ENCODE assay signal across 10 cellular contexts in the genomic region with DNA sequence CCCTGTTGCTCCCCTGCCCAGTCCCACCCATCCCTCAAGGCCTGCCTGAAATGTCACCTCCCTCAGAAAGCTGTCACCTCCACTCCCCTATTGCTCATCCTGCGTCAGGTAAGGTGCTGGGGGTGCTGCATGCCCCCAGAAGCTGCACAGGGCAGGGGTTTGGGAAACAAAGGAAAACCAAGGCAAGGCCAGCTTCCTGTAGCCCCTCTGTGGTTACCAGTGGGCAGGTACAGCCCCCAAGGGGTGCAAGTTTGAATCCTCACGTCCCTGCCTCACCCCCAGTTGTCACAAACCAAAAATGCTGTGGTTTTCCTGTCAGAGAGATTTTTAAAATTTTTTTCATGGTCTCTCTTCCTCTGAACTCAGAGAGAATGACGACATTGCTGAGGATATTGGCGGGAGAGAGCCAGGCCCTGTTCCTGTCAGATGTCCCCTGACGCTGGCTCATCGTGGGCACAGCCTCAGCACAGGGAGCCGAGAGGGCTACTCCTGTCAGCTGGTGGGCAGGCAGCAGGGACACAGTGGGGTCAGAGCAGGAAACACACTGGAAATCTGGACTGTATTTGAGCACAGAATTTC. TPM values are rescaled to one million over a fixed set of nuclear protein-coding genes. Genes with fewer than 3 reads are reported as not detected.
A peak's percentile ranks its signal among the peaks of the same experiment; 100 is the strongest.
DNase-seq lines count a peak whose midpoint lies in the region; ATAC-seq, FAIRE-seq and TF ChIP-seq lines count a peak whose summit lies in the region.
"Had no signal": no experiment of that assay in that cellular context is flagged by ENCODE, and none has a peak within 500 bp of the region (broad histone marks: within the 10 kb centered on the region; RNA-seq: fewer than 3 reads in every experiment).

No MANE protein-coding gene starts in this region.

- H3K27me3 ChIP-seq in heart left ventricle (no peaks in the 10 kb centered on the region), endothelial cell of umbilical vein (ENCODE audit: control insufficient read depth in 2 of 2, insufficient read depth in 2 of 2, low read length in 2 of 2) (no peaks in the 10 kb centered on the region), stomach (peaks cover 0 to 9% (median 4%) of the 10 kb centered on the region in 3 donors)

- peaks cover 0 to 63% (median 12%) of the 10 kb centered on the region in 12 donors for H3K4me1 ChIP-seq in heart left ventricle
- H3K4me1 ChIP-seq in endothelial cell of umbilical vein (ENCODE audit: control insufficient read depth, extremely low read depth, insufficient read depth, low read length), result peaks cover 8% of the 10 kb centered on the region
- H3K4me1 ChIP-seq in stomach, result peaks cover 0 to 39% (median 4%) of the 10 kb centered on the region in 4 donors

- intact Hi-C loops in heart left ventricle (cut with DNase I), result loop anchor here (2.0 to 10.0 kb wide), 6 partner anchors 50 to 525 kb away; no protein-coding TSS in a partner anchor
- intact Hi-C loops in Right ventricle myocardium inferior (cut with DNase I), result no loop called here
- intact Hi-C loops in endothelial cell of umbilical vein (cut with micrococcal nuclease), result loop anchor here (5.0 kb wide), 3 partner anchors 165 to 830 kb away; no protein-coding TSS in a partner anchor
- intact Hi-C loops in stomach (cut with DNase I; ENCODE audit: low total_unique reads), result no loop called here

- H3K4me3 ChIP-seq in heart left ventricle, result no peak overlapping the region
- H3K4me3 ChIP-seq in endothelial cell of umbilical vein (replicated peaks in 1 of 3; ENCODE audit: insufficient read depth in 1 of 3, low read depth in 1 of 3, low read length in 3 of 3), result no peak overlapping the region
- no peak overlapping the region for H3K4me3 ChIP-seq in stomach

- dilution Hi-C loops in endothelial cell of umbilical vein (cut with MboI; ENCODE audit: extremely low pct_ligation_motif_present, low sequenced_read_pairs), result no loop called here

- peak overlapping the region; percentile 1 for H3K9ac ChIP-seq in endothelial cell of umbilical vein (replicated peaks; ENCODE audit: extremely low read depth, insufficient read depth, low read length)

- H3K36me3 ChIP-seq in heart left ventricle (peaks cover 0 to 15% (median 0%) of the 10 kb centered on the region in 9 donors), endothelial cell of umbilical vein (ENCODE audit: control insufficient read depth in 2 of 2, extremely low read depth in 1 of 2, insufficient read depth in 2 of 2, low read length in 2 of 2) (no peaks in the 10 kb centered on the region), stomach (peaks cover 0 to 5% (median 0%) of the 10 kb centered on the region in 4 donors)

- no peaks in the 10 kb centered on the region for H3K9me1 ChIP-seq in endothelial cell of umbilical vein (replicated peaks; ENCODE audit: control insufficient read depth, extremely low read depth, insufficient read depth, low read length)

- TF ChIP-seq POLR2A in heart left ventricle (IDR thresholded peaks at IDR 0.05), result no peak
- no peak for TF ChIP-seq POLR2A in endothelial cell of umbilical vein (IDR thresholded peaks at IDR 0.05; ENCODE audit: low read depth, low read length)
- no peak for TF ChIP-seq POLR2A in stomach (IDR thresholded peaks at IDR 0.05)

- no peak overlapping the region for H3K4me2 ChIP-seq in endothelial cell of umbilical vein (ENCODE audit: insufficient read depth, low read length)

- peak; percentile 17 to 60 (median 53) for DNase-seq in heart left ventricle
- no peak for DNase-seq in Right ventricle myocardium inferior (ENCODE audit: missing footprints)
- peak; percentile 30 for DNase-seq in UCSD-AML1 (lab: John Stamatoyannopoulos, UW; ENCODE audit: unreplicated experiment)
- no peak for DNase-seq in endothelial cell of umbilical vein (ENCODE audit: low read depth, low spot score)
- DNase-seq in stomach, result no peak
- no peak for DNase-seq in omental fat pad (ENCODE audit: low spot score)
- DNase-seq: COR-L47 had no signal

- H3K27ac ChIP-seq in heart left ventricle, result peak overlapping the region in 4 of 12 donors; percentile 14 to 69 (median 24)
- no peak overlapping the region for H3K27ac ChIP-seq in endothelial cell of umbilical vein (ENCODE audit: insufficient read depth, low read depth, low read length)
- H3K27ac ChIP-seq in stomach, result peak overlapping the region in 3 of 5 donors; percentile 20 to 46 (median 25)

- H2AFZ ChIP-seq in endothelial cell of umbilical vein (ENCODE audit: low read depth, low read length), result peak overlapping the region; percentile 10

- H3K9me3 ChIP-seq in heart left ventricle (no peaks in the 10 kb centered on the region), endothelial cell of umbilical vein (replicated peaks; ENCODE audit: control insufficient read depth, insufficient read depth, low read length) (no peaks in the 10 kb centered on the region), stomach (no peaks in the 10 kb centered on the region)

- peak; percentile 18 for FAIRE-seq in endothelial cell of umbilical vein (lab: Jason Lieb, UNC)
- FAIRE-seq: islet of Langerhans had no signal

- no peaks in the 10 kb centered on the region for H3K79me2 ChIP-seq in endothelial cell of umbilical vein (ENCODE audit: control insufficient read depth, insufficient read depth, low read length)

- ATAC-seq in heart left ventricle (peak in 2 of 4 donors; percentile 55 to 81), Right ventricle myocardium inferior (no peak), GM21381 (IDR thresholded peaks at IDR 0.05; ENCODE audit: unreplicated experiment) (no peak), GM21515 (IDR thresholded peaks at IDR 0.05; ENCODE audit: unreplicated experiment) (no peak), omental fat pad (ENCODE audit: low FRiP score) (no peak)

- H4K20me1 ChIP-seq in endothelial cell of umbilical vein (replicated peaks; ENCODE audit: control insufficient read depth, extremely low read depth, insufficient read depth, low read length), result no peaks in the 10 kb centered on the region

- WGBS in heart left ventricle, 4 donors, result 48 to 61% (median 57%) methylated on average over 4 to 7 of the region's 7 CpGs
- WGBS in stomach, 5 donors, result 62 to 81% (median 75%) methylated on average over 7 of the region's 7 CpGs

- BruUV-seq in endothelial cell of umbilical vein (replicated peaks; lab: Mats Ljungman, UMichigan), result no TSS peak

- no peak for TF ChIP-seq EP300 in stomach (IDR thresholded peaks at IDR 0.05)

- TF ChIP-seq CTCF in heart left ventricle (IDR thresholded peaks at IDR 0.05) (no peak), endothelial cell of umbilical vein (IDR thresholded peaks at IDR 0.05; ENCODE audit: extremely low read depth in 1 of 2, insufficient read depth in 1 of 2, low read depth in 1 of 2, low read length in 2 of 2) (no peak), stomach (IDR thresholded peaks at IDR 0.05) (no peak), omental fat pad (IDR thresholded peaks at IDR 0.05) (no peak)

- POLR2A ChIA-PET in endothelial cell of umbilical vein (lab: Charles Lee), result no interaction called here

- CTCF ChIA-PET in endothelial cell of umbilical vein (lab: Charles Lee), result interaction anchor here (0.6 to 4.3 kb wide), 7 partner anchors 11 to 522 kb away, joined by 3 to 45 read pairs (median 3); no protein-coding TSS in a partner anchor

TF ChIP-seq in endothelial cell of umbilical vein, 7 proteins besides CTCF, POLR2A, EP300 and RAD21:
- TF ChIP-seq POLR2AphosphoS5 (IDR thresholded peaks at IDR 0.05; ENCODE audit: insufficient read depth, low read depth, low read length), result no peak

RNA-seq across cellular contexts. Expression of a gene that starts 27.0 kb away (rescaled TPM):
- 10 to 100 TPM in 2 of 9 donors, 1 to 10 TPM in 7; 1.3 to 17.2 (median 2.9) TPM for total RNA-seq in heart left ventricle
- 1 to 10 TPM; 2.9 to 3.2 TPM for polyA plus RNA-seq in heart left ventricle
- total RNA-seq in Right ventricle myocardium inferior, result 4.5 TPM
- not detected in 2 replicates for total RNA-seq in endothelial cell of umbilical vein
- not detected in 2 replicates for polyA plus RNA-seq in endothelial cell of umbilical vein
- polyA plus RNA-seq in endothelial cell of umbilical vein (2011; cell fraction: cytosol; rRNA removed), result not detected in 2 replicates
- polyA plus RNA-seq in endothelial cell of umbilical vein (2011; cell fraction: nucleus; rRNA removed), result 0.11 TPM in 1 of 2 replicates, not detected in the other
- not detected in 2 replicates for polyA plus RNA-seq in endothelial cell of umbilical vein (2012)
- polyA minus RNA-seq in endothelial cell of umbilical vein, result not detected in 2 replicates
- not detected for polyA minus RNA-seq in endothelial cell of umbilical vein (2011; cell fraction: cytosol; rRNA and poly(A)+ RNA removed)
- polyA minus RNA-seq in endothelial cell of umbilical vein (2011; cell fraction: nucleus; rRNA and poly(A)+ RNA removed), result not detected in 2 replicates
- 10 to 100 TPM in 3 of 5 donors, 1 to 10 TPM in 1, under 1 TPM in 1; 0.29 to 75.4 (median 10.1) TPM for total RNA-seq in stomach
- 1 to 10 TPM; 3.1 to 6.6 (median 4.2) TPM for polyA plus RNA-seq in stomach
- total RNA-seq in omental fat pad, result 10 to 100 TPM in 3 of 4 donors, 1 to 10 TPM in 1; 6.3 to 38.5 (median 15.1) TPM

RNA-seq across cellular contexts. Expression of a gene that starts 49.0 kb away (rescaled TPM):
- total RNA-seq in heart left ventricle (100 to 1,000 TPM in 8 of 9 donors, 10 to 100 TPM in 1; 90.4 to 218 (median 133) TPM), Right ventricle myocardium inferior (98.3 TPM), endothelial cell of umbilical vein (202 and 215 TPM in 2 replicates), stomach (100 to 1,000 TPM in 3 of 5 donors, 10 to 100 TPM in 2; 42.9 to 390 (median 143) TPM), omental fat pad (1,000 to 10,000 TPM in 2 of 4 donors, 100 to 1,000 TPM in 2; 218 to 1,125 (median 697) TPM)
- polyA plus RNA-seq in heart left ventricle (100 to 1,000 TPM in 1 of 2 donors, 10 to 100 TPM in 1; 58.1 to 247 TPM), endothelial cell of umbilical vein (540 and 606 TPM in 2 replicates), stomach (100 to 1,000 TPM in 1 of 3 donors, 10 to 100 TPM in 2; 48.7 to 100 (median 99.2) TPM)
- 355 and 426 TPM in 2 replicates for polyA plus RNA-seq in endothelial cell of umbilical vein (2011; cell fraction: cytosol; rRNA removed)
- polyA plus RNA-seq in endothelial cell of umbilical vein (2011; cell fraction: nucleus; rRNA removed), result 183 and 205 TPM in 2 replicates
- 245 and 300 TPM in 2 replicates for polyA plus RNA-seq in endothelial cell of umbilical vein (2012)
- polyA minus RNA-seq in endothelial cell of umbilical vein, result 517 and 589 TPM in 2 replicates
- 73.8 TPM for polyA minus RNA-seq in endothelial cell of umbilical vein (2011; cell fraction: cytosol; rRNA and poly(A)+ RNA removed)
- polyA minus RNA-seq in endothelial cell of umbilical vein (2011; cell fraction: nucleus; rRNA and poly(A)+ RNA removed), result 67.3 and 107 TPM in 2 replicates

Comparison
In these comparisons a context has a peak if more than half of its experiments do, and no peak if none do; other contexts are left out.
1. DNase-seq: peak in heart left ventricle (5 of 5) and UCSD-AML1 (single experiment); none in Right ventricle myocardium inferior (single experiment), endothelial cell of umbilical vein (single experiment), stomach (single experiment) and omental fat pad (single experiment).
2. intact Hi-C loops: an anchor here in heart left ventricle (2.0 to 10.0 kb wide) and endothelial cell of umbilical vein (5.0 kb wide); none called in Right ventricle myocardium inferior and stomach.